ENCODE assay signal across 17 cellular contexts in the genomic region with DNA sequence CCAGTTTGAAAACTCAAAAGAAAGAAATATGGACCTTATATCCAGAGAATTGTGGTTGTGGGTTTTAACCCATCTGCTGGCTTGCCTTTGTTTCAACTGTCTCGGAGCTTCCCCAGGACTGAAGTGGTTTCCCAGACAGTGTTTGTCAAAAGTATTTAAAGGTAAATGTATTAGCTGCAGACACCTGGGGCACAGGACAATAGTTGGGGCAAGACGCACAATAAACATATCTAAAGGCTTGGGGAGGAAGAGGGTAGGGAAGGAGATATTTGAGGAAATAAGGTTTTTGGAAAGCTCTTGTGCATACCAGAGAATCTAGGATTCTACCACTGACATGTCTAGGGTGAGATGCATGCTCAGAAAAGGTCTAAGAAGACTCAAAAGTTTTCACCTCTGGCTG.
A peak's percentile ranks its signal among the peaks of the same experiment; 100 is the strongest.
DNase-seq lines count a peak whose midpoint lies in the region; ATAC-seq and TF ChIP-seq lines count a peak whose summit lies in the region.
"Had no signal": no experiment of that assay in that cellular context is flagged by ENCODE, and none has a peak within 500 bp of the region (broad histone marks: within the 10 kb centered on the region; RNA-seq: fewer than 3 reads in every experiment).

No MANE protein-coding gene starts in this region.

- no peak overlapping the region for H3K4ac ChIP-seq in neuronal stem cell (ENCODE audit: low read length)

- DNase-seq in H7: peak; percentile 62
- peak; percentile 48 for DNase-seq in endodermal cell
- no peak for DNase-seq in neuronal stem cell (ENCODE audit: low spot score)
- no peak for DNase-seq in left ventricle myocardium superior
- DNase-seq in NCI-H1930 (lab: John Stamatoyannopoulos, UW): no peak
- DNase-seq: 8988T; CD4-positive, alpha-beta memory T cell; DMS153; DMS79; GDM1; KG1 had no signal

- H3K9ac ChIP-seq in HUES64 (ENCODE audit: low read depth, low read length) (no peak overlapping the region), endodermal cell (ENCODE audit: extremely low read depth, low read length, poor library complexity, severe bottlenecking) (no peak overlapping the region), iPS-20b (ENCODE audit: low read depth, low read length) (no peak overlapping the region; the same call in 1 of the 2 replicates), neuronal stem cell (ENCODE audit: low read depth, low read length, poor library complexity) (no peak overlapping the region)
- H3K9ac ChIP-seq: BLaER1 had no signal

- no peak overlapping the region for H2AK5ac ChIP-seq in neuronal stem cell (ENCODE audit: low read depth, low read length)

- H3K27ac Mint-ChIP-seq in endodermal cell: peak overlapping the region; percentile 72
- H3K27ac Mint-ChIP-seq: CD14-positive monocyte; CD4-positive, alpha-beta memory T cell had no signal

- no peaks in the 10 kb centered on the region for H3K79me1 ChIP-seq in neuronal stem cell (ENCODE audit: low read depth, low read length)

- ATAC-seq in GM19324 (IDR thresholded peaks at IDR 0.05; ENCODE audit: low FRiP score, unreplicated experiment) (no peak), left ventricle myocardium superior (no peak)

- H3K14ac ChIP-seq in neuronal stem cell (ENCODE audit: low read length): no peak overlapping the region

- no peak overlapping the region for H2AFZ ChIP-seq in neuronal stem cell (ENCODE audit: low read length)

- H3K4me3 ChIP-seq in H7 (ENCODE audit: insufficient read depth, low read depth, low read length): no peak overlapping the region
- no peak overlapping the region; the same call in 1 of the 2 replicates for H3K4me3 ChIP-seq in HUES64 (ENCODE audit: low read length)
- H3K4me3 ChIP-seq in endodermal cell (ENCODE audit: low read length): peak overlapping the region; percentile 61
- H3K4me3 ChIP-seq in iPS-20b (ENCODE audit: low read length): peak overlapping the region; percentile 53; the same call in 1 of the 2 replicates
- H3K4me3 ChIP-seq in neuronal stem cell (ENCODE audit: low read length in 2 of 2): no peak overlapping the region
- H3K4me3 ChIP-seq: BLaER1 had no signal

- H2BK12ac ChIP-seq in neuronal stem cell (ENCODE audit: low read length): no peak overlapping the region

- no peak overlapping the region for H4K8ac ChIP-seq in neuronal stem cell (ENCODE audit: low read depth, low read length)

- H2BK120ac ChIP-seq in neuronal stem cell (ENCODE audit: low read depth, low read length): no peak overlapping the region

- H3K36me3 ChIP-seq in H7 (replicated peaks; ENCODE audit: control insufficient read depth, insufficient read depth, low read length) (no peaks in the 10 kb centered on the region), HUES64 (ENCODE audit: insufficient read depth, low read length) (no peaks in the 10 kb centered on the region), endodermal cell (ENCODE audit: control insufficient read depth, insufficient read depth, low read length) (no peaks in the 10 kb centered on the region), iPS-20b (ENCODE audit: insufficient read depth, low read depth, low read length) (no peaks in the 10 kb centered on the region), neuronal stem cell (replicated peaks in 1 of 2; ENCODE audit: control insufficient read depth in 2 of 2, insufficient read depth in 2 of 2, low read length in 2 of 2) (no peaks in the 10 kb centered on the region)
- H3K36me3 ChIP-seq: BLaER1 had no signal

- H3K4me1 ChIP-seq in HUES64 (ENCODE audit: insufficient read depth, low read length): peaks cover 15% of the 10 kb centered on the region
- H3K4me1 ChIP-seq in endodermal cell (ENCODE audit: control insufficient read depth, insufficient read depth, low read length): no peaks in the 10 kb centered on the region
- peaks cover 20% of the 10 kb centered on the region for H3K4me1 ChIP-seq in iPS-20b (ENCODE audit: insufficient read depth, low read length)
- no peaks in the 10 kb centered on the region for H3K4me1 ChIP-seq in neuronal stem cell (ENCODE audit: control insufficient read depth in 2 of 2, insufficient read depth in 1 of 2, low read depth in 1 of 2, low read length in 2 of 2)

- no peak overlapping the region for H4K91ac ChIP-seq in neuronal stem cell (ENCODE audit: low read depth, low read length, poor library complexity)

- H2BK15ac ChIP-seq in neuronal stem cell (ENCODE audit: low read length): no peak overlapping the region

- no peak overlapping the region for H3K4me3 Mint-ChIP-seq in endodermal cell
- H3K4me3 Mint-ChIP-seq: CD14-positive monocyte; CD4-positive, alpha-beta memory T cell had no signal

- 64% methylated on average over 2 of the region's 2 CpGs for WGBS in HUES64
- 89 to 100% methylated on average over 2 of the region's 2 CpGs for WGBS in endodermal cell (ENCODE audit: insufficient coverage in 1 of 2, insufficient read length in 1 of 2), 2 experiments
- WGBS in neuronal stem cell (ENCODE audit: extremely low coverage in 2 of 2, insufficient read length in 2 of 2, insufficient replicate concordance in 1 of 2), 2 donors: no CpG with 5 or more reads among the region's 2 CpGs

- intact Hi-C loops in left ventricle myocardium superior (cut with micrococcal nuclease): loop anchor here (10.0 kb wide), 1 partner anchor 109 kb away; no protein-coding TSS in a partner anchor

- H3K27me3 Mint-ChIP-seq in endodermal cell (ENCODE audit: insufficient read depth): no peaks in the 10 kb centered on the region

- H3K27me3 ChIP-seq in H7 (ENCODE audit: control insufficient read depth, insufficient read depth, low read length): no peaks in the 10 kb centered on the region
- H3K27me3 ChIP-seq in HUES64 (ENCODE audit: insufficient read depth, low read length): no peaks in the 10 kb centered on the region
- no peaks in the 10 kb centered on the region for H3K27me3 ChIP-seq in endodermal cell (ENCODE audit: control insufficient read depth, insufficient read depth, low read length, poor library complexity, severe bottlenecking)
- H3K27me3 ChIP-seq in iPS-20b (ENCODE audit: insufficient read depth, low read length): no peaks in the 10 kb centered on the region
- H3K27me3 ChIP-seq in neuronal stem cell (ENCODE audit: control insufficient read depth in 3 of 3, insufficient read depth in 3 of 3, low read depth in 1 of 3, low read length in 3 of 3): peaks cover 0 to 3% (median 0%) of the 10 kb centered on the region in 3 experiments
- H3K27me3 ChIP-seq: BLaER1 had no signal

- no peak overlapping the region for H3K18ac ChIP-seq in neuronal stem cell (ENCODE audit: low read length)

- no peak for TF ChIP-seq CTCF in endodermal cell (conservative IDR thresholded peaks at IDR 0.05)

- H3K9me3 ChIP-seq in HUES64 (ENCODE audit: insufficient read depth, low read depth, low read length) (peaks cover 15% of the 10 kb centered on the region; the same call in 1 of the 2 replicates), endodermal cell (ENCODE audit: control insufficient read depth, low read length) (peaks cover 25% of the 10 kb centered on the region), iPS-20b (ENCODE audit: insufficient read depth, low read depth, low read length) (no peaks in the 10 kb centered on the region), neuronal stem cell (replicated peaks in 1 of 2; ENCODE audit: control insufficient read depth in 2 of 2, insufficient read depth in 1 of 2, low read depth in 1 of 2, low read length in 2 of 2) (no peaks in the 10 kb centered on the region)

- peaks cover 23% of the 10 kb centered on the region for H3K9me3 Mint-ChIP-seq in endodermal cell

- peaks cover 2% of the 10 kb centered on the region for H3K36me3 Mint-ChIP-seq in endodermal cell (ENCODE audit: low read depth)
- H3K36me3 Mint-ChIP-seq: CD14-positive monocyte; CD4-positive, alpha-beta memory T cell had no signal

- no peak overlapping the region for H3K23ac ChIP-seq in neuronal stem cell (ENCODE audit: low read depth, low read length, poor library complexity)

- H3K27ac ChIP-seq in HUES64 (ENCODE audit: low read depth, low read length) (peak overlapping the region; percentile 78), endodermal cell (ENCODE audit: low read depth, low read length) (no peak overlapping the region), iPS-20b (ENCODE audit: low read length) (peak overlapping the region; percentile 48), neuronal stem cell (replicated peaks; ENCODE audit: low read length) (no peak overlapping the region)
- H3K27ac ChIP-seq: BLaER1, HL-60 had no signal

- no peak overlapping the region for H2BK5ac ChIP-seq in neuronal stem cell (ENCODE audit: low read length)

- no peak overlapping the region for H3K4me2 ChIP-seq in neuronal stem cell (ENCODE audit: insufficient read depth, low read length, poor library complexity, severe bottlenecking)
- H3K4me2 ChIP-seq: BLaER1 had no signal

- peaks cover 14% of the 10 kb centered on the region for H3K4me1 Mint-ChIP-seq in endodermal cell
- H3K4me1 Mint-ChIP-seq: CD4-positive, alpha-beta memory T cell had no signal

Comparison
In these comparisons a context has a peak if more than half of its experiments do, and no peak if none do; other contexts are left out.
1. DNase-seq: peak in H7 (single experiment) and endodermal cell (single experiment); none in neuronal stem cell (single experiment), left ventricle myocardium superior (single experiment) and NCI-H1930 (0 of 2).
2. H3K4me3 ChIP-seq: peak in endodermal cell (single experiment) and iPS-20b (single experiment); none in H7 (single experiment), HUES64 (single experiment) and neuronal stem cell (0 of 2).
3. H3K27ac ChIP-seq: peak in HUES64 (single experiment) and iPS-20b (single experiment); none in endodermal cell (single experiment) and neuronal stem cell (single experiment).